8 cellular contexts compared by ENCODE assay signal in the genomic region with DNA sequence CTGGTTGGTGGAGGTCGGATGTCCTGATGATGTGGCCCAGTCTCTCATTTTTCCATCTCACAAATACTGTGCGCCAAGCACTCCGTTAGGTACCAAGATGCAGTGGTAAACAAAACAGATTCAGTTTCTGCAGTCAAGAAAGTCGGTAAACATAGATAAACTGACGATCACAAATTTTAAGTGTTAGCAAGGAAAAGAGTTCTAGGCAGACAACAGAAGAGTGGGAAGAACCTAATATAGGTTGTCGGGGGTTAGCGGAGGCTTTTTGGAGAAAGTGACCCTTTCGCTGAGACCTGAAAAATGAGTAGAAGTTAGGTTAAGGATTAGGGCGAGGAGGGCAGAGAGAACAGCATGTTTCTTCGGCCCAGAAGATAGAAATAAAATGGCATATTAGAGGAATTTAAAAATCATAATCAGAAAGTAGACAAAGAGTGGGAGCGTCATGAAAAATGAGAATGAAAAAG. TPM values are rescaled to one million over a fixed set of nuclear protein-coding genes. Genes with fewer than 3 reads are reported as not detected.
DNase-seq lines count a peak whose midpoint lies in the region; ATAC-seq and TF ChIP-seq lines count a peak whose summit lies in the region.

No MANE protein-coding gene starts in this region.

- H3K4me3 ChIP-seq in NB4 (ENCODE audit: low read depth, low read length) = peak overlapping the region; percentile 97

- H3K4me3 Mint-ChIP-seq in effector memory CD8-positive, alpha-beta T cell = peak overlapping the region; percentile 96
- H3K4me3 Mint-ChIP-seq in neural crest cell = peak overlapping the region; percentile 97

- TF ChIP-seq CTCF in C4-2B (conservative IDR thresholded peaks at IDR 0.05) (no peak), NB4 (IDR thresholded peaks at IDR 0.05; ENCODE audit: low read depth, low read length) (no peak), neural crest cell (conservative IDR thresholded peaks at IDR 0.05) (no peak)

- peaks cover 25% of the 10 kb centered on the region for H3K36me3 Mint-ChIP-seq in effector memory CD8-positive, alpha-beta T cell (ENCODE audit: insufficient read depth)
- no peaks in the 10 kb centered on the region for H3K36me3 Mint-ChIP-seq in neural crest cell (ENCODE audit: low read depth)

- no peak for ATAC-seq in effector memory CD8-positive, alpha-beta T cell (replicated peaks)
- ATAC-seq in HG02571 (IDR thresholded peaks at IDR 0.05; ENCODE audit: unreplicated experiment) = no peak

- no peaks in the 10 kb centered on the region for H3K27me3 Mint-ChIP-seq in effector memory CD8-positive, alpha-beta T cell
- H3K27me3 Mint-ChIP-seq in neural crest cell (ENCODE audit: low read depth) = no peaks in the 10 kb centered on the region

- no peak for TF ChIP-seq POLR2A in NB4 (IDR thresholded peaks at IDR 0.05; ENCODE audit: extremely low read depth, insufficient read length)

- H3K27ac Mint-ChIP-seq in effector memory CD8-positive, alpha-beta T cell = peak overlapping the region; percentile 94 to 96
- peak overlapping the region; percentile 88 for H3K27ac Mint-ChIP-seq in neural crest cell (ENCODE audit: unreplicated experiment)

- no peak for DNase-seq in NB4 (ENCODE audit: low read depth)
- no peak for DNase-seq in effector memory CD8-positive, alpha-beta T cell
- DNase-seq in neural crest cell (ENCODE audit: low read depth, low spot score) = no peak
- no peak for DNase-seq in HuH-7 (ENCODE audit: low spot score)
- DNase-seq in putamen (ENCODE audit: low spot score) = no peak
- no peak for DNase-seq in caudate nucleus (lab: John Stamatoyannopoulos, UW)

- H3K9me3 Mint-ChIP-seq in effector memory CD8-positive, alpha-beta T cell = no peaks in the 10 kb centered on the region
- H3K9me3 Mint-ChIP-seq in neural crest cell = no peaks in the 10 kb centered on the region

- peaks cover 43 to 51% of the 10 kb centered on the region in 2 donors for H3K4me1 Mint-ChIP-seq in effector memory CD8-positive, alpha-beta T cell (ENCODE audit: low read depth in 2 of 2)
- H3K4me1 Mint-ChIP-seq in neural crest cell = peaks cover 41% of the 10 kb centered on the region

- H3K27ac ChIP-seq in C4-2B (peak overlapping the region; percentile 78), caudate nucleus (ENCODE audit: low read depth, low read length) (no peak overlapping the region)

RNA-seq across cellular contexts. Expression of gene ORC3, which starts 0.5 kb away (rescaled TPM):
- 35.4 and 37.3 TPM in 2 replicates for total RNA-seq in neural crest cell

RNA-seq across cellular contexts. Expression of gene RARS2, which starts 0.7 kb away (rescaled TPM):
- 39.0 and 39.5 TPM in 2 replicates for total RNA-seq in neural crest cell
